21 cellular contexts compared by ENCODE assay signal in genomic region chr4:170888660-170889059, GRCh38.
A peak's percentile ranks its signal among the peaks of the same experiment; 100 is the strongest.
DNase-seq lines count a peak whose midpoint lies in the region; ATAC-seq and TF ChIP-seq lines count a peak whose summit lies in the region.
"Had no signal": no experiment of that assay in that cellular context is flagged by ENCODE, and none has a peak within 500 bp of the region (broad histone marks: within the 10 kb centered on the region; RNA-seq: fewer than 3 reads in every experiment).

No MANE protein-coding gene starts in this region.

- no peaks in the 10 kb centered on the region for H3K36me3 ChIP-seq in MM.1S (replicated peaks; ENCODE audit: insufficient read depth, low read length)
- no peaks in the 10 kb centered on the region for H3K36me3 ChIP-seq in PC-3 (ENCODE audit: low read depth, low read length)
- no peaks in the 10 kb centered on the region for H3K36me3 ChIP-seq in ovary
- H3K36me3 ChIP-seq: BE2C, BLaER1 had no signal

- TF ChIP-seq POLR2A in ovary (IDR thresholded peaks at IDR 0.05) = no peak

- no peak for ATAC-seq in PC-3
- ATAC-seq: CD8-positive, alpha-beta T cell had no signal

- H3K4me1 Mint-ChIP-seq in CD14-positive monocyte = no peaks in the 10 kb centered on the region

- H3K4me2 ChIP-seq in MM.1S (ENCODE audit: low read depth, low read length) (peak overlapping the region; percentile 19; the same call in 1 of the 2 replicates), PC-3 (ENCODE audit: low read length) (peak overlapping the region; percentile 28; the same call in 1 of the 2 replicates)
- H3K4me2 ChIP-seq: BLaER1 had no signal

- H3K27ac ChIP-seq in MM.1S (ENCODE audit: low read length) (no peak overlapping the region), PC-3 (ENCODE audit: low read length) (no peak overlapping the region), ovary (no peak overlapping the region)
- H3K27ac ChIP-seq: BLaER1 had no signal

- H4K20me1 ChIP-seq in MM.1S (ENCODE audit: insufficient read depth, low read length) (no peaks in the 10 kb centered on the region), PC-3 (ENCODE audit: low read length) (no peaks in the 10 kb centered on the region)
- H4K20me1 ChIP-seq: BLaER1 had no signal

- H3K27me3 ChIP-seq in MM.1S (replicated peaks; ENCODE audit: insufficient read depth, low read length) = no peaks in the 10 kb centered on the region
- H3K27me3 ChIP-seq in PC-3 (ENCODE audit: low read length) = no peaks in the 10 kb centered on the region
- H3K27me3 ChIP-seq in ovary = no peaks in the 10 kb centered on the region
- H3K27me3 ChIP-seq: BE2C, BLaER1 had no signal

- DNase-seq in MM.1S (no peak), PC-3 (no peak), ovary (no peak), NOMO-1 treated with dmso at 0.1 percent for 144 hours (lab: John Stamatoyannopoulos, UW; ENCODE audit: unreplicated experiment) (no peak), CD14-positive monocyte (ENCODE audit: low spot score) (no peak)
- DNase-seq: 8988T; ACHN; BE2C; C1 segment of cervical spinal cord; Caco-2; Calu3; CD4-positive, alpha-beta T cell; CD8-positive, alpha-beta T cell; DMS 273 treated with DMSO at 0.1 percent for 48 hours; DMS153; DMS53; DMS79; DND-41; EL; GDM1 had no signal

- CTCF ChIA-PET in PC-3 (lab: Charles Lee) = no interaction called here

- intact Hi-C loops in PC-3 (cut with micrococcal nuclease) = no loop called here
- intact Hi-C loops in ovary (cut with DNase I) = no loop called here
- intact Hi-C loops in CD14-positive monocyte (cut with micrococcal nuclease) = no loop called here

- H3K4me1 ChIP-seq in MM.1S (ENCODE audit: low read length) = no peaks in the 10 kb centered on the region
- H3K4me1 ChIP-seq in PC-3 (ENCODE audit: insufficient read depth, low read length) = no peaks in the 10 kb centered on the region
- no peaks in the 10 kb centered on the region for H3K4me1 ChIP-seq in ovary (ENCODE audit: insufficient read depth)
- H3K4me1 ChIP-seq: BE2C, BLaER1, Caco-2 had no signal

- POLR2A ChIA-PET in PC-3 (lab: Charles Lee; ENCODE audit: unreplicated experiment) = no interaction called here

- no peaks in the 10 kb centered on the region for H3K79me2 ChIP-seq in MM.1S (ENCODE audit: low read length)
- no peaks in the 10 kb centered on the region for H3K79me2 ChIP-seq in PC-3 (ENCODE audit: low read length)

- H3K9ac ChIP-seq in MM.1S (ENCODE audit: low read length) = no peak overlapping the region
- H3K9ac ChIP-seq in PC-3 (ENCODE audit: low read length) = no peak overlapping the region
- H3K9ac ChIP-seq: BLaER1 had no signal

- H3K27me3 Mint-ChIP-seq in CD14-positive monocyte (ENCODE audit: low read depth in 3 of 3) = no peaks in the 10 kb centered on the region
- H3K27me3 Mint-ChIP-seq: CD4-positive, alpha-beta T cell had no signal

- H2AFZ ChIP-seq in MM.1S (ENCODE audit: low read length) (0 out of 2 replicates have a peak overlapping the region, but pooled peaks have one; percentile 18), PC-3 (ENCODE audit: low read length) (no peak overlapping the region)

- TF ChIP-seq CTCF in MM.1S (IDR thresholded peaks at IDR 0.05; ENCODE audit: low read length) (no peak), PC-3 (conservative IDR thresholded peaks at IDR 0.05; ENCODE audit: low read depth, low read length) (no peak), ovary (IDR thresholded peaks at IDR 0.05) (no peak), CD14-positive monocyte (IDR thresholded peaks at IDR 0.05) (no peak)

- peaks cover 0 to 8% (median 4%) of the 10 kb centered on the region in 7 donors for H3K9me3 Mint-ChIP-seq in CD14-positive monocyte

- H3K9me3 ChIP-seq in MM.1S (replicated peaks; ENCODE audit: insufficient read depth, low read length) = no peaks in the 10 kb centered on the region; the same call in 1 of the 2 replicates
- H3K9me3 ChIP-seq in PC-3 (ENCODE audit: low read length) = no peaks in the 10 kb centered on the region
- no peaks in the 10 kb centered on the region for H3K9me3 ChIP-seq in ovary
- H3K9me3 ChIP-seq: BE2C, Caco-2 had no signal

- no peak for TF ChIP-seq EP300 in ovary (IDR thresholded peaks at IDR 0.05)

- no peak overlapping the region for H3K4me3 Mint-ChIP-seq in CD14-positive monocyte
- H3K4me3 Mint-ChIP-seq: CD4-positive, alpha-beta T cell; CD8-positive, alpha-beta T cell had no signal

- no peaks in the 10 kb centered on the region for H3K36me3 Mint-ChIP-seq in CD14-positive monocyte
- H3K36me3 Mint-ChIP-seq: CD8-positive, alpha-beta T cell had no signal

- H3K4me3 ChIP-seq in MM.1S (ENCODE audit: low read length) = no peak overlapping the region
- no peak overlapping the region for H3K4me3 ChIP-seq in PC-3 (ENCODE audit: low read length)
- no peak overlapping the region for H3K4me3 ChIP-seq in ovary
- H3K4me3 ChIP-seq: BLaER1 had no signal

- H3K9me2 ChIP-seq in MM.1S (replicated peaks; ENCODE audit: insufficient read depth, low read length) (no peaks in the 10 kb centered on the region), PC-3 (replicated peaks; ENCODE audit: low read length) (no peaks in the 10 kb centered on the region)

- H3K27ac Mint-ChIP-seq in CD14-positive monocyte = no peak overlapping the region
- H3K27ac Mint-ChIP-seq: CD4-positive, alpha-beta T cell; CD8-positive, alpha-beta T cell had no signal

- no TSS peak for BruUV-seq in PC-3 (replicated peaks; lab: Mats Ljungman, UMichigan)

- no peaks in the 10 kb centered on the region for H3F3A ChIP-seq in MM.1S (ENCODE audit: insufficient read depth, low read length)
- H3F3A ChIP-seq in PC-3 (ENCODE audit: low read length, unreplicated experiment) = no peaks in the 10 kb centered on the region
